Comparison of ENCODE assay signal across 8 cellular contexts in genomic region chr5:57172466-57172961, GRCh38. TPM values are rescaled to one million over a fixed set of nuclear protein-coding genes. Genes with fewer than 3 reads are reported as not detected.
DNase-seq lines count a peak whose midpoint lies in the region; ATAC-seq and TF ChIP-seq lines count a peak whose summit lies in the region.

No MANE protein-coding gene starts in this region.

- H3K56ac ChIP-seq in mesendoderm (ENCODE audit: low read length): peak overlapping the region; percentile 95

- no peak overlapping the region for H2BK15ac ChIP-seq in mesendoderm (replicated peaks; ENCODE audit: low read depth)

- no peak overlapping the region for H4K5ac ChIP-seq in mesendoderm (ENCODE audit: low read length)

- ATAC-seq in heart left ventricle: no peak
- ATAC-seq in RWPE2 (ENCODE audit: low read depth): no peak
- no peak for ATAC-seq in GM18873 (IDR thresholded peaks at IDR 0.05; ENCODE audit: low FRiP score, unreplicated experiment)

- no peaks in the 10 kb centered on the region for H3K9me3 ChIP-seq in heart left ventricle
- no peaks in the 10 kb centered on the region for H3K9me3 ChIP-seq in RWPE2 (ENCODE audit: severe bottlenecking)
- no peaks in the 10 kb centered on the region for H3K9me3 ChIP-seq in uterus

- intact Hi-C loops in heart left ventricle (cut with DNase I): loop anchor here in 8 of 10 donors (2.0 to 10.0 kb wide), 7 partner anchors 35 to 1178 kb away; partner anchors contain the start of genes MIER3 (in 2 of the 8), SETD9 (in 2 of the 8) and IL6ST (in 1 of the 8)
- intact Hi-C loops in cardiac septum (cut with DNase I): loop anchor here (2.0 to 10.0 kb wide), 3 partner anchors 222 to 1998 kb away; partner anchors contain the start of genes CDC20B and IL6ST
- intact Hi-C loops in uterus (cut with DNase I; ENCODE audit: low total_unique reads): no loop called here

- TF ChIP-seq CTCF in heart left ventricle (IDR thresholded peaks at IDR 0.05) (no peak), RWPE2 (IDR thresholded peaks at IDR 0.05; ENCODE audit: poor library complexity, severe bottlenecking) (no peak), uterus (IDR thresholded peaks at IDR 0.05) (no peak)

- peaks cover 5 to 36% (median 20%) of the 10 kb centered on the region in 12 donors for H3K4me1 ChIP-seq in heart left ventricle
- no peaks in the 10 kb centered on the region for H3K4me1 ChIP-seq in RWPE2 (ENCODE audit: insufficient read depth, poor library complexity, severe bottlenecking)
- no peaks in the 10 kb centered on the region for H3K4me1 ChIP-seq in mesendoderm (ENCODE audit: control insufficient read depth, low read depth, low read length)
- H3K4me1 ChIP-seq in uterus: no peaks in the 10 kb centered on the region

- H4K8ac ChIP-seq in mesendoderm (ENCODE audit: low read depth, low read length): no peak overlapping the region

- H3K23ac ChIP-seq in mesendoderm (ENCODE audit: low read length): no peak overlapping the region

- no peaks in the 10 kb centered on the region for H3K27me3 ChIP-seq in heart left ventricle
- H3K27me3 ChIP-seq in RWPE2 (ENCODE audit: insufficient read depth, poor library complexity, severe bottlenecking): no peaks in the 10 kb centered on the region
- H3K27me3 ChIP-seq in mesendoderm (ENCODE audit: insufficient read depth, low read length, poor library complexity): no peaks in the 10 kb centered on the region
- no peaks in the 10 kb centered on the region for H3K27me3 ChIP-seq in uterus

- no peak overlapping the region for H2AK5ac ChIP-seq in mesendoderm (ENCODE audit: low read length)

- peak overlapping the region; percentile 85 for H3K9ac ChIP-seq in mesendoderm (ENCODE audit: low read length)

- H3K79me2 ChIP-seq in mesendoderm (ENCODE audit: control insufficient read depth, insufficient read depth, low read length): peaks cover 30% of the 10 kb centered on the region

- H3K79me1 ChIP-seq in mesendoderm (ENCODE audit: low read length): no peaks in the 10 kb centered on the region

- peak overlapping the region; percentile 86 for H3K18ac ChIP-seq in mesendoderm (ENCODE audit: low read length)

- H2BK5ac ChIP-seq in mesendoderm (ENCODE audit: low read length): no peak overlapping the region

- H3K27ac ChIP-seq in heart left ventricle (peak overlapping the region in 11 of 12 donors; percentile 94 to 100 (median 99)), RWPE2 (ENCODE audit: poor library complexity, severe bottlenecking) (peak overlapping the region; percentile 85), mesendoderm (ENCODE audit: low read depth, low read length) (no peak overlapping the region), uterus (peak overlapping the region; percentile 100)

- H3K4me3 ChIP-seq in heart left ventricle (peak overlapping the region; percentile 71 to 98 (median 89)), RWPE2 (ENCODE audit: severe bottlenecking) (peak overlapping the region; percentile 93), mesendoderm (ENCODE audit: low read length) (peak overlapping the region; percentile 77), uterus (peak overlapping the region; percentile 95 to 99)

- H3K36me3 ChIP-seq in heart left ventricle: peaks cover 0 to 4% (median 0%) of the 10 kb centered on the region in 9 donors
- peaks cover 20% of the 10 kb centered on the region for H3K36me3 ChIP-seq in RWPE2 (ENCODE audit: low read depth)
- no peaks in the 10 kb centered on the region for H3K36me3 ChIP-seq in mesendoderm (ENCODE audit: control insufficient read depth, insufficient read depth, low read length)
- H3K36me3 ChIP-seq in uterus: no peaks in the 10 kb centered on the region

- no peak overlapping the region for H2BK120ac ChIP-seq in mesendoderm (ENCODE audit: low read depth, low read length)

- no peak for DNase-seq in heart left ventricle
- no peak for DNase-seq in cardiac septum (ENCODE audit: low spot score)
- DNase-seq in RWPE2 (ENCODE audit: low spot score): no peak
- peak; percentile 38 for DNase-seq in cerebellum (ENCODE audit: low spot score)
- no peak for DNase-seq in mesendoderm
- no peak for DNase-seq in uterus
- DNase-seq in dedifferentiated amniotic fluid mesenchymal stem cell (ENCODE audit: extremely low spot score): no peak

- H3K4ac ChIP-seq in mesendoderm (ENCODE audit: low read depth, low read length): no peak overlapping the region

- WGBS in heart left ventricle, 4 donors: 3 to 5% (median 3%) methylated on average over 12 of the region's 12 CpGs
- WGBS in mesendoderm (ENCODE audit: extremely low coverage, insufficient coverage, low lambda C conversion rate): no CpG with 5 or more reads among the region's 12 CpGs

- H3K4me2 ChIP-seq in mesendoderm (ENCODE audit: low read length): peak overlapping the region; percentile 87

- no peak for TF ChIP-seq POLR2A in heart left ventricle (IDR thresholded peaks at IDR 0.05)
- no peak for TF ChIP-seq POLR2A in uterus (IDR thresholded peaks at IDR 0.05)

RNA-seq across cellular contexts. Expression of gene GPBP1, which starts 1.3 kb away (rescaled TPM):
- 10 to 100 TPM; 41.8 to 60.9 (median 50.1) TPM for total RNA-seq in heart left ventricle
- polyA plus RNA-seq in heart left ventricle: 10 to 100 TPM; 31.0 to 48.3 TPM
- total RNA-seq in cardiac septum: 49.0 TPM
- total RNA-seq in cerebellum: 125 TPM
- 69.5 TPM for polyA plus RNA-seq in mesendoderm (2013, experiment 1 of 2)
- polyA plus RNA-seq in mesendoderm (2013, experiment 2 of 2): 69.2 TPM
- total RNA-seq in uterus: 100 to 1,000 TPM in 2 of 4 donors, 10 to 100 TPM in 2; 53.5 to 171 (median 99.6) TPM
